ENCODE assay signal across 8 cellular contexts in the genomic region with DNA sequence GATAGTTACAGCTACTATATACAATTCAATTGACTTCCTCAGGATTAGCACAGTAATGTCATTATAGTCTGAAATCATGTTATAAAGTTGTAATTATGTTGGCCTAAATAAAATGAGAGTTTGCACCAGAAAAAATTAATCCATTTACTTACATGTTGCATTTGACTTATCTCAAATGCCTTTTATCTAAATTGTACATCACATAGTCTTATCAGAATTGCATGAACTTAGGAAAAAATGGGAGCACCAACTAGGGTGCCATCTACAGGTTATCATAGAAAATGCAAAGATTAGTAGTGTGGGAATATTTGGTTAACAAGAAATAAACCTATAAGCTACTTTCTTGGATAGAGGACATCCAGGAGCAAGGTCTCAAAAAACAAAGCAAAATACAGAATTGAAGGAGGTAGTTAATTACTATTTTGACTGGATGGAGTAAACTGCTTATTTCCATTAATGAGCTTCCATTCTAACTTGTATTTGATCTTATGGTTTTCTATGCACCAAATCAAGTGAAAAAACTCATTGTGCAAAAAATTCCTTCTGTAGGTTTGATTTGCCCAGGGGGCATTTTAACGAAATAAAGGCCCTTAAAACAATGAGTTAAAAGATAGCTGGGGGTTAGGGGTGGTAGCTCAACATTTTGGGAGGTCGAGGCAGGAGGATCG.
DNase-seq lines count a peak whose midpoint lies in the region; ATAC-seq, FAIRE-seq and TF ChIP-seq lines count a peak whose summit lies in the region.

No MANE protein-coding gene starts in this region.

- H3K27ac Mint-ChIP-seq in T-helper 17 cell = no peak overlapping the region

- POLR2A ChIA-PET in A549 (lab: Yijun Ruan, JAX) = no interaction called here

- peak; percentile 51 for FAIRE-seq in A549 (lab: Jason Lieb, UNC)
- peak; percentile 86 for FAIRE-seq in GM19239 (lab: Jason Lieb, UNC)
- FAIRE-seq in frontal cortex (lab: Jason Lieb, UNC) = peak; percentile 34

- H3K4me2 ChIP-seq in A549 = no peak overlapping the region

- peaks cover 33% of the 10 kb centered on the region for H3K27me3 Mint-ChIP-seq in T-helper 17 cell

- 3% methylated on average over 3 of the region's 3 CpGs for WGBS in A549 (ENCODE audit: missing lambda C conversion rate)

- H3K4me3 ChIP-seq in A549 = no peak overlapping the region

- H3K4me1 ChIP-seq in A549 = no peaks in the 10 kb centered on the region

- ATAC-seq in A549 (no peak), HG03175 (IDR thresholded peaks at IDR 0.05; ENCODE audit: unreplicated experiment) (no peak), T-helper 17 cell (no peak)

- no peaks in the 10 kb centered on the region for H3K36me3 Mint-ChIP-seq in T-helper 17 cell (ENCODE audit: low read depth)

- H3K9me3 ChIP-seq in A549 (0 out of 3 replicates have a peak, but pooled peaks cover 5% of the 10 kb centered on the region), T-helper 17 cell (ENCODE audit: control insufficient read depth, low read length, poor library complexity, severe bottlenecking) (no peaks in the 10 kb centered on the region)

- H3K4me3 Mint-ChIP-seq in T-helper 17 cell = no peak overlapping the region

- CTCF ChIA-PET in A549 (lab: Yijun Ruan, JAX) = interaction anchor here (1.0 to 2.0 kb wide), 4 partner anchors 9 to 581 kb away, joined by 3 to 16 read pairs (median 4); no protein-coding TSS in a partner anchor

- DNase-seq in A549 (ENCODE audit: low read depth in 1 of 2, low spot score in 1 of 2) = peak; percentile 4 to 12
- no peak for DNase-seq in GM19239 (ENCODE audit: insufficient read length, low spot score)
- DNase-seq in RKO (ENCODE audit: low spot score) = peak; percentile 63
- peak in 1 of 2 donors; percentile 5 for DNase-seq in frontal cortex (ENCODE audit: low spot score in 2 of 2)
- no peak for DNase-seq in COLO668 (lab: John Stamatoyannopoulos, UW; ENCODE audit: unreplicated experiment)
- DNase-seq in NK-92 (lab: John Stamatoyannopoulos, UW; ENCODE audit: unreplicated experiment) = no peak
- no peak for DNase-seq in T-helper 17 cell

- TF ChIP-seq POLR2A in A549 (IDR thresholded peaks at IDR 0.05; ENCODE audit: low read length) = no peak

- TF ChIP-seq EP300 in A549 (IDR thresholded peaks at IDR 0.05) = no peak

- no peak overlapping the region for H3K27ac ChIP-seq in A549

- peak; percentile 32; the same call in 2 of the 3 replicates for TF ChIP-seq CTCF in A549 (IDR thresholded peaks at IDR 0.05)

- 0 out of 5 replicates have a peak, but pooled peaks of 1 of the 2 experiments have one; percentile 18 for TF ChIP-seq RAD21 in A549 (conservative IDR thresholded peaks at IDR 0.05 in 1 of 2, IDR thresholded peaks at IDR 0.05 in 1 of 2)

- H3K4me1 Mint-ChIP-seq in T-helper 17 cell = no peaks in the 10 kb centered on the region

TF ChIP-seq in A549, 52 proteins besides CTCF, POLR2A, EP300 and RAD21:
- TF ChIP-seq RFX5 (IDR thresholded peaks at IDR 0.05) (no peak), MAZ (IDR thresholded peaks at IDR 0.05; ENCODE audit: borderline replicate concordance, low read depth, low read length) (no peak), GATA3 (IDR thresholded peaks at IDR 0.05; ENCODE audit: borderline replicate concordance) (no peak), HOXB5 (CRISPR knock-in tag; IDR thresholded peaks at IDR 0.05) (no peak), HEYL (CRISPR knock-in tag; IDR thresholded peaks at IDR 0.05) (no peak), POLR2AphosphoS2 (conservative IDR thresholded peaks at IDR 0.05; ENCODE audit: low read length) (no peak), EHF (CRISPR knock-in tag; IDR thresholded peaks at IDR 0.05) (no peak), MYC (IDR thresholded peaks at IDR 0.05; ENCODE audit: borderline replicate concordance, low read length) (no peak), PHF8 (IDR thresholded peaks at IDR 0.05; ENCODE audit: borderline replicate concordance, low read depth) (no peak), CEBPB (IDR thresholded peaks at IDR 0.05) (no peak), FOSB (CRISPR knock-in tag; IDR thresholded peaks at IDR 0.05) (no peak), CHD4 (IDR thresholded peaks at IDR 0.05; ENCODE audit: borderline replicate concordance) (no peak), CBX2 (IDR thresholded peaks at IDR 0.05; ENCODE audit: borderline replicate concordance, low read depth) (no peak), HOXB13 (CRISPR knock-in tag; IDR thresholded peaks at IDR 0.05; ENCODE audit: low read depth) (no peak), JUNB (IDR thresholded peaks at IDR 0.05) (no peak), ZNF302 (CRISPR knock-in tag; IDR thresholded peaks at IDR 0.05) (no peak)
- TF ChIP-seq, protein P1, sequence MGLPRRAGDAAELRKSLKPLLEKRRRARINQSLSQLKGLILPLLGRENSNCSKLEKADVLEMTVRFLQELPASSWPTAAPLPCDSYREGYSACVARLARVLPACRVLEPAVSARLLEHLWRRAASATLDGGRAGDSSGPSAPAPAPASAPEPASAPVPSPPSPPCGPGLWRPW (IDR thresholded peaks at IDR 0.05) = no peak
- TF ChIP-seq, protein P2, sequence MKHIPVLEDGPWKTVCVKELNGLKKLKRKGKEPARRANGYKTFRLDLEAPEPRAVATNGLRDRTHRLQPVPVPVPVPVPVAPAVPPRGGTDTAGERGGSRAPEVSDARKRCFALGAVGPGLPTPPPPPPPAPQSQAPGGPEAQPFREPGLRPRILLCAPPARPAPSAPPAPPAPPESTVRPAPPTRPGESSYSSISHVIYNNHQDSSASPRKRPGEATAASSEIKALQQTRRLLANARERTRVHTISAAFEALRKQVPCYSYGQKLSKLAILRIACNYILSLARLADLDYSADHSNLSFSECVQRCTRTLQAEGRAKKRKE (CRISPR knock-in tag; IDR thresholded peaks at IDR 0.05; ENCODE audit: low read depth) = no peak
- TF ChIP-seq, protein P3, sequence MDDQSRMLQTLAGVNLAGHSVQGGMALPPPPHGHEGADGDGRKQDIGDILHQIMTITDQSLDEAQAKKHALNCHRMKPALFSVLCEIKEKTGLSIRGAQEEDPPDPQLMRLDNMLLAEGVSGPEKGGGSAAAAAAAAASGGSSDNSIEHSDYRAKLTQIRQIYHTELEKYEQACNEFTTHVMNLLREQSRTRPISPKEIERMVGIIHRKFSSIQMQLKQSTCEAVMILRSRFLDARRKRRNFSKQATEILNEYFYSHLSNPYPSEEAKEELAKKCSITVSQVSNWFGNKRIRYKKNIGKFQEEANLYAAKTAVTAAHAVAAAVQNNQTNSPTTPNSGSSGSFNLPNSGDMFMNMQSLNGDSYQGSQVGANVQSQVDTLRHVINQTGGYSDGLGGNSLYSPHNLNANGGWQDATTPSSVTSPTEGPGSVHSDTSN (IDR thresholded peaks at IDR 0.05) = no peak
- TF ChIP-seq, protein P4, sequence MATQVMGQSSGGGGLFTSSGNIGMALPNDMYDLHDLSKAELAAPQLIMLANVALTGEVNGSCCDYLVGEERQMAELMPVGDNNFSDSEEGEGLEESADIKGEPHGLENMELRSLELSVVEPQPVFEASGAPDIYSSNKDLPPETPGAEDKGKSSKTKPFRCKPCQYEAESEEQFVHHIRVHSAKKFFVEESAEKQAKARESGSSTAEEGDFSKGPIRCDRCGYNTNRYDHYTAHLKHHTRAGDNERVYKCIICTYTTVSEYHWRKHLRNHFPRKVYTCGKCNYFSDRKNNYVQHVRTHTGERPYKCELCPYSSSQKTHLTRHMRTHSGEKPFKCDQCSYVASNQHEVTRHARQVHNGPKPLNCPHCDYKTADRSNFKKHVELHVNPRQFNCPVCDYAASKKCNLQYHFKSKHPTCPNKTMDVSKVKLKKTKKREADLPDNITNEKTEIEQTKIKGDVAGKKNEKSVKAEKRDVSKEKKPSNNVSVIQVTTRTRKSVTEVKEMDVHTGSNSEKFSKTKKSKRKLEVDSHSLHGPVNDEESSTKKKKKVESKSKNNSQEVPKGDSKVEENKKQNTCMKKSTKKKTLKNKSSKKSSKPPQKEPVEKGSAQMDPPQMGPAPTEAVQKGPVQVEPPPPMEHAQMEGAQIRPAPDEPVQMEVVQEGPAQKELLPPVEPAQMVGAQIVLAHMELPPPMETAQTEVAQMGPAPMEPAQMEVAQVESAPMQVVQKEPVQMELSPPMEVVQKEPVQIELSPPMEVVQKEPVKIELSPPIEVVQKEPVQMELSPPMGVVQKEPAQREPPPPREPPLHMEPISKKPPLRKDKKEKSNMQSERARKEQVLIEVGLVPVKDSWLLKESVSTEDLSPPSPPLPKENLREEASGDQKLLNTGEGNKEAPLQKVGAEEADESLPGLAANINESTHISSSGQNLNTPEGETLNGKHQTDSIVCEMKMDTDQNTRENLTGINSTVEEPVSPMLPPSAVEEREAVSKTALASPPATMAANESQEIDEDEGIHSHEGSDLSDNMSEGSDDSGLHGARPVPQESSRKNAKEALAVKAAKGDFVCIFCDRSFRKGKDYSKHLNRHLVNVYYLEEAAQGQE (IDR thresholded peaks at IDR 0.05) = no peak

Comparison
In these comparisons a context has a peak if more than half of its experiments do, and no peak if none do; other contexts are left out.
1. DNase-seq: peak in A549 (2 of 2) and RKO (single experiment); none in GM19239 (single experiment), COLO668 (single experiment), NK-92 (single experiment) and T-helper 17 cell (0 of 3).